In genomic region chr5:23024470-23024869, GRCh38 we compare ENCODE assay signal across 20 cellular contexts.
"Had no signal": no experiment of that assay in that cellular context is flagged by ENCODE, and none has a peak within 500 bp of the region (broad histone marks: within the 10 kb centered on the region; RNA-seq: fewer than 3 reads in every experiment).

No MANE protein-coding gene starts in this region.

- H3K36me3 Mint-ChIP-seq: T-cell had no signal

- DNase-seq: KBM-7, MG63, NCI-H1092, NCI-H1105 treated with DMSO at 0.1 percent for 48 hours, NCI-H1417 treated with DMSO at 0.1 percent for 48 hours, NCI-H146, NCI-H1694 treated with DMSO at 0.1 percent for 48 hours, NCI-H1930, NCI-H2081, NCI-H2107, NCI-H2227 treated with DMSO at 0.1 percent for 48 hours, NCI-H524, NCI-H69, NCI-H774, Right ventricle myocardium superior, RPMI8226, SIG-M5, SK-N-SH, SW 1271, T-cell had no signal

- H3K36me3 ChIP-seq: MG63 had no signal

- ATAC-seq: T-cell had no signal

- H3K9ac ChIP-seq: SK-N-SH had no signal

- H3K27ac Mint-ChIP-seq: T-cell had no signal

- H3K27me3 Mint-ChIP-seq: T-cell had no signal

- H3K4me1 Mint-ChIP-seq: T-cell had no signal

- H3K4me3 Mint-ChIP-seq: T-cell had no signal

- H3K4me3 ChIP-seq: MG63 had no signal

- H3K27me3 ChIP-seq: MG63 had no signal

- H3K4me2 ChIP-seq: SK-N-SH had no signal

- H3K9me3 ChIP-seq: MG63, SK-N-SH had no signal
